ENCODE assay signal across 26 cellular contexts in the genomic region with DNA sequence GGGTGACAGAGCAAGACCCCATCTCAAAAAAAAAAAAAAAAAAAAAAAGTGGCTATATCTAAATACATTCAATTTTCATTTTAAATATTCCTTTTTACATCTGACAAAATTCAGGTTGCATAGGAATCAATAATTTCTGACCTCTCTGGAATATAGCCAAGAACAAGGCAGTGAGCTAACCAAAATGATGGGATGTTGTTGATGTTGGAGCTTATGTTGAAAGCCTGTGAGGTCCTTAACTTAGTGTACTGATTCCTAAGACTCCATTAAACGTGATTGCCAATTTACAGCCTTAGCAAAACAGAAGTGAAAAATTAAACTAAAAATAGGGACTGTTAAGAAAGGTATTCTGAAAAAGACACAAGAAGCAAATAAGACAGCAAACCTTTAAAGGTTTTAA.
"Had no signal": no experiment of that assay in that cellular context is flagged by ENCODE, and none has a peak within 500 bp of the region (broad histone marks: within the 10 kb centered on the region; RNA-seq: fewer than 3 reads in every experiment).

No MANE protein-coding gene starts in this region.

- H3K36me3 ChIP-seq: adrenal gland, breast epithelium, MG63, SJCRH30 had no signal

- H3K4me1 ChIP-seq: breast epithelium had no signal

- H3K27ac ChIP-seq: adrenal gland, breast epithelium, SJCRH30 had no signal

- ATAC-seq: activated CD4-positive, CD25-positive, alpha-beta regulatory T cell treated with anti-CD3 and anti-CD28 coated beads, Interleukin-2, amount 50 U/mL, for 24 hours; activated CD8-positive, alpha-beta T cell treated with anti-CD3 and anti-CD28 coated beads, Interleukin-2, amount 10 ng/mL, durations not matched to agents 7 days and 5 days; Panc1 had no signal

- H3K27me3 ChIP-seq: adrenal gland, breast epithelium, MG63, SJCRH30 had no signal

- DNase-seq: activated CD4-positive, alpha-beta T cell treated with anti-CD3 and anti-CD28 coated beads for 4 hours; activated CD4-positive, alpha-beta T cell treated with anti-CD3 and anti-CD28 coated beads, Interleukin-2, amount 50 U/mL, for 4 hours; activated CD8-positive, alpha-beta memory T cell treated with anti-CD3 and anti-CD28 coated beads, Interleukin-2, amount 50 U/mL, for 48 hours; activated CD8-positive, alpha-beta T cell treated with anti-CD3 and anti-CD28 coated beads, Interleukin-2, amount 10 ng/mL, durations not matched to agents 7 days and 5 days; activated naive CD4-positive, alpha-beta T cell treated with anti-CD3 and anti-CD28 coated beads, Interleukin-2, amount 50 U/mL, for 16 hours; activated naive CD8-positive, alpha-beta T cell treated with anti-CD3 and anti-CD28 coated beads, Interleukin-2, amount 10 ng/mL, durations not matched to agents 7 days and 5 days; activated T-cell treated with anti-CD3 and anti-CD28 coated beads, Interleukin-2, amount 50 U/mL, for 1 hour; adrenal gland; anterior cingulate cortex; caudate nucleus; MG63; MV-4-11; NCI-H146; NCI-H187 treated with DMSO at 0.1 percent for 48 hours; NCI-H2081 treated with DMSO at 0.1 percent for 48 hours; NCI-H2171 treated with DMSO at 0.1 percent for 48 hours; NCI-H510A treated with DMSO at 0.1 percent for 48 hours; NCI-H748 treated with DMSO at 0.1 percent for 48 hours; NK-92 treated with Interleukin-12 subunit alpha and Interleukin-12 subunit beta, amount 100 ng/mL, for 24 hours; OCI-M1; Right ventricle myocardium superior; RPMI8226; SJCRH30 had no signal

- H3K4me3 ChIP-seq: adrenal gland, breast epithelium, MG63, SJCRH30 had no signal

- H3K9me3 ChIP-seq: adrenal gland, breast epithelium, MG63, SJCRH30 had no signal
